ENCODE assay signal across 13 cellular contexts in genomic region chr14:22865424-22866215, GRCh38. TPM values are rescaled to one million over a fixed set of nuclear protein-coding genes. Genes with fewer than 3 reads are reported as not detected.
DNase-seq lines count a peak whose midpoint lies in the region; ATAC-seq and TF ChIP-seq lines count a peak whose summit lies in the region.
"Had no signal": no experiment of that assay in that cellular context is flagged by ENCODE, and none has a peak within 500 bp of the region (broad histone marks: within the 10 kb centered on the region; RNA-seq: fewer than 3 reads in every experiment).

No MANE protein-coding gene starts in this region.

- no peaks in the 10 kb centered on the region for H3K79me2 ChIP-seq in PC-3 (ENCODE audit: low read length)

- no peak overlapping the region for H3K4me2 ChIP-seq in PC-3 (ENCODE audit: low read length)
- H3K4me2 ChIP-seq: BLaER1 had no signal

- no peak overlapping the region for H3K27ac ChIP-seq in PC-3 (ENCODE audit: low read length)
- no peak overlapping the region for H3K27ac ChIP-seq in upper lobe of right lung
- H3K27ac ChIP-seq in CD8-positive, alpha-beta T cell (ENCODE audit: low read depth, low read length): no peak overlapping the region
- no peak overlapping the region for H3K27ac ChIP-seq in uterus
- H3K27ac ChIP-seq: BLaER1, left lung, RWPE1 had no signal

- CTCF ChIA-PET in PC-3 (lab: Charles Lee): interaction anchor here (0.6 kb wide), 1 partner anchor 14 kb away, joined by 5 read pairs; no protein-coding TSS in a partner anchor
- CTCF ChIA-PET in CD8-positive, alpha-beta T cell (lab: Charles Lee): interaction anchor here (0.6 to 19.6 kb wide), 7 partner anchors 13 to 296 kb away, joined by 3 to 432 read pairs (median 4); partner anchors contain the start of gene MRPL52

- H3K27me3 ChIP-seq in PC-3 (ENCODE audit: low read length): no peaks in the 10 kb centered on the region
- no peaks in the 10 kb centered on the region for H3K27me3 ChIP-seq in upper lobe of right lung
- H3K27me3 ChIP-seq in CD8-positive, alpha-beta T cell (ENCODE audit: insufficient read depth, low read length): no peaks in the 10 kb centered on the region
- H3K27me3 ChIP-seq in uterus: no peaks in the 10 kb centered on the region
- H3K27me3 ChIP-seq: BLaER1, left lung had no signal

- H3K9me3 Mint-ChIP-seq in CD8-positive, alpha-beta T cell: no peaks in the 10 kb centered on the region

- ATAC-seq in PC-3 (no peak), upper lobe of right lung (peak; percentile 25)
- ATAC-seq in CD8-positive, alpha-beta T cell: no peak
- ATAC-seq: esophagus mucosa, left lung had no signal

- intact Hi-C loops in PC-3 (cut with micrococcal nuclease) (no loop called here), upper lobe of right lung (cut with DNase I) (no loop called here), uterus (cut with DNase I; ENCODE audit: low total_unique reads) (no loop called here)
- intact Hi-C loops in CD8-positive, alpha-beta T cell (cut with DNase I, micrococcal nuclease): no loop called here

- no peak overlapping the region for H3K27ac Mint-ChIP-seq in CD8-positive, alpha-beta T cell

- H3K9me2 ChIP-seq in PC-3 (replicated peaks; ENCODE audit: low read length): no peaks in the 10 kb centered on the region

- H3K27me3 Mint-ChIP-seq in CD8-positive, alpha-beta T cell (ENCODE audit: low read depth): peaks cover 8% of the 10 kb centered on the region

- no peak overlapping the region for H3K9ac ChIP-seq in PC-3 (ENCODE audit: low read length)
- H3K9ac ChIP-seq: BLaER1 had no signal

- no peaks in the 10 kb centered on the region for H3K9me3 ChIP-seq in PC-3 (ENCODE audit: low read length)
- no peaks in the 10 kb centered on the region for H3K9me3 ChIP-seq in upper lobe of right lung
- no peaks in the 10 kb centered on the region for H3K9me3 ChIP-seq in CD8-positive, alpha-beta T cell (ENCODE audit: low read length)
- no peaks in the 10 kb centered on the region for H3K9me3 ChIP-seq in uterus
- H3K9me3 ChIP-seq: BLaER1, left lung had no signal

- peaks cover 2% of the 10 kb centered on the region for H3F3A ChIP-seq in PC-3 (ENCODE audit: low read length, unreplicated experiment)

- no peak overlapping the region for H3K4me3 Mint-ChIP-seq in CD8-positive, alpha-beta T cell

- DNase-seq in stimulated activated CD4-positive, alpha-beta T cell treated with anti-CD3 and anti-CD28 coated beads, Interleukin-15, amount 100 ng/mL, for 24 hours: peak; percentile 41
- no peak for DNase-seq in stimulated activated CD4-positive, alpha-beta T cell treated with anti-CD3 and anti-CD28 coated beads, Interleukin-4, amount 100 ng/mL, for 1 hour
- DNase-seq in PC-3 (no peak), fibroblast of villous mesenchyme (ENCODE audit: low read depth) (peak; percentile 34), upper lobe of right lung (no peak), SIG-M5 treated with dmso at 0.1 percent for 504 hours (lab: John Stamatoyannopoulos, UW; ENCODE audit: unreplicated experiment) (no peak), uterus (no peak)
- no peak for DNase-seq in CD8-positive, alpha-beta T cell
- DNase-seq: left lung, NCI-H1105 had no signal

- H3K4me3 ChIP-seq in PC-3 (ENCODE audit: low read length) (no peak overlapping the region), fibroblast of villous mesenchyme (ENCODE audit: low read depth, low read length) (no peak overlapping the region), upper lobe of right lung (no peak overlapping the region), uterus (no peak overlapping the region)
- H3K4me3 ChIP-seq in CD8-positive, alpha-beta T cell (ENCODE audit: low read depth, low read length): no peak overlapping the region
- H3K4me3 ChIP-seq: BLaER1, left lung had no signal

- POLR2A ChIA-PET in PC-3 (lab: Charles Lee; ENCODE audit: unreplicated experiment): no interaction called here
- POLR2A ChIA-PET in CD8-positive, alpha-beta T cell (lab: Charles Lee): no interaction called here

- H4K20me1 ChIP-seq in PC-3 (ENCODE audit: low read length): no peaks in the 10 kb centered on the region
- H4K20me1 ChIP-seq: BLaER1 had no signal

- no TSS peak for BruUV-seq in PC-3 (replicated peaks; lab: Mats Ljungman, UMichigan)

- H3K4me1 ChIP-seq in PC-3 (ENCODE audit: insufficient read depth, low read length) (peaks cover 4% of the 10 kb centered on the region), upper lobe of right lung (peaks cover 6% of the 10 kb centered on the region), uterus (peaks cover 4% of the 10 kb centered on the region in 2 donors)
- peaks cover 7% of the 10 kb centered on the region for H3K4me1 ChIP-seq in CD8-positive, alpha-beta T cell (ENCODE audit: insufficient read depth, low read length)

- no peak for TF ChIP-seq POLR2A in uterus (IDR thresholded peaks at IDR 0.05)

- H3K4me1 Mint-ChIP-seq in CD8-positive, alpha-beta T cell (ENCODE audit: low read depth): peaks cover 10% of the 10 kb centered on the region

- H2AFZ ChIP-seq in PC-3 (ENCODE audit: low read length): no peak overlapping the region

- no peaks in the 10 kb centered on the region for H3K36me3 Mint-ChIP-seq in CD8-positive, alpha-beta T cell

- peak; percentile 54 for TF ChIP-seq CTCF in PC-3 (conservative IDR thresholded peaks at IDR 0.05; ENCODE audit: low read depth, low read length)
- TF ChIP-seq CTCF in fibroblast of villous mesenchyme (IDR thresholded peaks at IDR 0.05; ENCODE audit: insufficient read depth, low read depth, low read length): peak; percentile 18
- peak; percentile 16 for TF ChIP-seq CTCF in upper lobe of right lung (IDR thresholded peaks at IDR 0.05)
- TF ChIP-seq CTCF in CD8-positive, alpha-beta T cell (IDR thresholded peaks at IDR 0.05): no peak
- no peak for TF ChIP-seq CTCF in uterus (IDR thresholded peaks at IDR 0.05)

- H3K36me3 ChIP-seq in PC-3 (ENCODE audit: low read depth, low read length) (no peaks in the 10 kb centered on the region), upper lobe of right lung (no peaks in the 10 kb centered on the region), uterus (no peaks in the 10 kb centered on the region)
- no peaks in the 10 kb centered on the region for H3K36me3 ChIP-seq in CD8-positive, alpha-beta T cell (ENCODE audit: insufficient read depth, low read length)
- H3K36me3 ChIP-seq: BLaER1, left lung had no signal

RNA-seq across cellular contexts. Expression of gene LRP10, which starts 5.9 kb away (rescaled TPM):
- total RNA-seq in PC-3 (2014; rRNA removed) (46.5 and 59.3 TPM in 2 replicates), fibroblast of villous mesenchyme (104 and 108 TPM in 2 replicates), upper lobe of right lung (142 TPM), uterus (100 to 1,000 TPM in 1 of 4 donors, 10 to 100 TPM in 3; 27.4 to 140 (median 37.5) TPM)
- total RNA-seq in CD8-positive, alpha-beta T cell: 10 to 100 TPM; 37.1 to 39.2 TPM

RNA-seq across cellular contexts. Expression of gene REM2, which starts 17.4 kb away (rescaled TPM):
- total RNA-seq in PC-3 (2014; rRNA removed) (0.18 TPM in 1 of 2 replicates, not detected in the other), fibroblast of villous mesenchyme (under 0.01 and 0.43 TPM in 2 replicates), upper lobe of right lung (0.41 TPM), uterus (1 to 10 TPM in 1 of 4 donors, under 1 TPM in 1, not detected in 2; 0.83 to 1.6 TPM)
- 1 to 10 TPM; 4.1 to 5.4 TPM for total RNA-seq in CD8-positive, alpha-beta T cell

RNA-seq across cellular contexts. Expression of gene MMP14, which starts 29.2 kb away (rescaled TPM):
- total RNA-seq in PC-3 (2014; rRNA removed) (80.4 and 85.0 TPM in 2 replicates), fibroblast of villous mesenchyme (188 and 327 TPM in 2 replicates), upper lobe of right lung (149 TPM), uterus (100 to 1,000 TPM in 3 of 4 donors, 10 to 100 TPM in 1; 66.6 to 233 (median 172) TPM)
- total RNA-seq in CD8-positive, alpha-beta T cell: 1 to 10 TPM; 1.4 TPM

RNA-seq across cellular contexts. Expression of gene MRPL52, which starts 35.9 kb away (rescaled TPM):
- 114 and 180 TPM in 2 replicates for total RNA-seq in PC-3 (2014; rRNA removed)
- 58.3 and 82.5 TPM in 2 replicates for total RNA-seq in fibroblast of villous mesenchyme
- 58.4 TPM for total RNA-seq in upper lobe of right lung
- total RNA-seq in CD8-positive, alpha-beta T cell: 10 to 100 TPM; 22.3 to 25.7 TPM
- 100 to 1,000 TPM in 1 of 4 donors, 10 to 100 TPM in 3; 14.3 to 255 (median 35.3) TPM for total RNA-seq in uterus

RNA-seq across cellular contexts. Expression of gene SLC7A7, which starts 50.4 kb away (rescaled TPM):
- not detected in 2 replicates for total RNA-seq in PC-3 (2014; rRNA removed)
- 3.9 and 5.5 TPM in 2 replicates for total RNA-seq in fibroblast of villous mesenchyme
- 84.4 TPM for total RNA-seq in upper lobe of right lung
- under 1 TPM; 0.33 TPM for total RNA-seq in CD8-positive, alpha-beta T cell
- total RNA-seq in uterus: 10 to 100 TPM in 1 of 4 donors, 1 to 10 TPM in 3; 2.8 to 15.6 (median 6.8) TPM

Comparison
In these comparisons a context has a peak if more than half of its experiments do, and no peak if none do; other contexts are left out.
1. DNase-seq: peak in stimulated activated CD4-positive, alpha-beta T cell treated with anti-CD3 and anti-CD28 coated beads, Interleukin-15, amount 100 ng/mL, for 24 hours (single experiment) and fibroblast of villous mesenchyme (single experiment); none in stimulated activated CD4-positive, alpha-beta T cell treated with anti-CD3 and anti-CD28 coated beads, Interleukin-4, amount 100 ng/mL, for 1 hour (single experiment), PC-3 (single experiment), upper lobe of right lung (single experiment), CD8-positive, alpha-beta T cell (0 of 7), SIG-M5 treated with dmso at 0.1 percent for 504 hours (single experiment) and uterus (0 of 2).
2. CTCF ChIP-seq: peak in PC-3 (single experiment), fibroblast of villous mesenchyme (single experiment) and upper lobe of right lung (single experiment); none in CD8-positive, alpha-beta T cell (single experiment) and uterus (0 of 4).
3. RNA of gene MMP14, which starts 29.2 kb away (total RNA-seq): 66.6 to 233 TPM in uterus, 188 to 327 TPM in fibroblast of villous mesenchyme, 149 TPM in upper lobe of right lung (single experiment) and 80.4 to 85.0 TPM in PC-3; 1.4 TPM in CD8-positive, alpha-beta T cell; every median in the first group is over 10 times any median in the second.